22 cellular contexts compared by ENCODE assay signal in genomic region chr1:62903522-62903921, GRCh38.
A peak's percentile ranks its signal among the peaks of the same experiment; 100 is the strongest.
DNase-seq lines count a peak whose midpoint lies in the region; ATAC-seq, FAIRE-seq and TF ChIP-seq lines count a peak whose summit lies in the region.
"Had no signal": no experiment of that assay in that cellular context is flagged by ENCODE, and none has a peak within 500 bp of the region (broad histone marks: within the 10 kb centered on the region; RNA-seq: fewer than 3 reads in every experiment).

No MANE protein-coding gene starts in this region.

- H3K27me3 ChIP-seq in HepG2 (ENCODE audit: control insufficient read depth in 1 of 2, insufficient read depth in 2 of 2, low read length in 2 of 2) = peaks cover 0 to 3% of the 10 kb centered on the region in 2 experiments; a peak in 2 of 5 replicates
- no peaks in the 10 kb centered on the region for H3K27me3 ChIP-seq in right lobe of liver
- H3K27me3 ChIP-seq: BE2C; BLaER1 treated with 17β-estradiol and CSF1 and Interleukin-3, amounts not matched to agents 10 nM and 100 nM had no signal

- no peak for TF ChIP-seq POLR2A in HepG2 (IDR thresholded peaks at IDR 0.05; ENCODE audit: insufficient read depth in 1 of 2, low read depth in 2 of 2, low read length in 2 of 2)
- TF ChIP-seq POLR2A in right lobe of liver (IDR thresholded peaks at IDR 0.05) = no peak

- H2AFZ ChIP-seq in HepG2 (ENCODE audit: low read length) = no peak overlapping the region
- H2AFZ ChIP-seq: GM23338 had no signal

- no peaks in the 10 kb centered on the region for H3K36me3 ChIP-seq in HepG2 (replicated peaks in 1 of 2; ENCODE audit: control insufficient read depth in 1 of 2, insufficient read depth in 2 of 2, low read length in 2 of 2)
- H3K36me3 ChIP-seq in right lobe of liver = no peaks in the 10 kb centered on the region
- H3K36me3 ChIP-seq: BE2C; BLaER1 treated with 17β-estradiol and CSF1 and Interleukin-3, amounts not matched to agents 10 nM and 100 nM had no signal

- TF ChIP-seq EP300 in HepG2 (IDR thresholded peaks at IDR 0.05; ENCODE audit: low read depth in 2 of 2, low read length in 2 of 2) (no peak), HepG2 (CRISPR knock-in tag; IDR thresholded peaks at IDR 0.05; ENCODE audit: borderline replicate concordance) (no peak)

- peak; percentile 57; the same call in 1 of the 3 replicates for ATAC-seq in HepG2
- no peak for ATAC-seq in right lobe of liver
- no peak for ATAC-seq in activated T-cell treated with anti-CD3 and anti-CD28 coated beads, Interleukin-2, amount 50 U/mL, for 72 hours (replicated peaks in 1 of 2)
- ATAC-seq: GM12878, GM23338, HCT116 had no signal

- FAIRE-seq in HepG2 (lab: Jason Lieb, UNC) = no peak
- FAIRE-seq: A204.1, D721Med, GM12878 had no signal

- no peaks in the 10 kb centered on the region for H3K9me3 ChIP-seq in HepG2 (ENCODE audit: low read length)
- no peaks in the 10 kb centered on the region for H3K9me3 ChIP-seq in right lobe of liver
- H3K9me3 ChIP-seq: BE2C; BLaER1 treated with 17β-estradiol and CSF1 and Interleukin-3, amounts not matched to agents 10 nM and 100 nM had no signal

- H3K4me1 ChIP-seq in HepG2 (ENCODE audit: insufficient read depth, low read length) (peaks cover 11% of the 10 kb centered on the region), right lobe of liver (no peaks in the 10 kb centered on the region)
- H3K4me1 ChIP-seq: BE2C; BLaER1 treated with 17β-estradiol and CSF1 and Interleukin-3, amounts not matched to agents 10 nM and 100 nM had no signal

- BruUV-seq in HepG2 (replicated peaks; lab: Mats Ljungman, UMichigan) = no TSS peak

- H3K4me2 ChIP-seq in HepG2 (ENCODE audit: low read depth, low read length) = peak overlapping the region; percentile 41
- H3K4me2 ChIP-seq: BLaER1 treated with 17β-estradiol and CSF1 and Interleukin-3, amounts not matched to agents 10 nM and 100 nM; GM23338 had no signal

- in situ Hi-C loops in HepG2 (cut with HindIII; ENCODE audit: extremely low pct_ligation_motif_present, low pct_unique_long_range_greater_than_20kb) = loop anchor here (10.0 kb wide), 1 partner anchor 59 kb away; no protein-coding TSS in a partner anchor

- POLR2A ChIA-PET in HepG2 (lab: Yijun Ruan, JAX) = no interaction called here

- CTCF ChIA-PET in HepG2 (lab: Yijun Ruan, JAX; ENCODE audit: low intra/inter-chr PET ratio, low total read pairs) = no interaction called here

- no peak for TF ChIP-seq RAD21 in HepG2 (CRISPR knock-in tag; IDR thresholded peaks at IDR 0.05)

- no peaks in the 10 kb centered on the region for H3K9me3 Mint-ChIP-seq in activated T-cell treated with anti-CD3 and anti-CD28 coated beads, Interleukin-2, amount 50 U/mL, for 72 hours
- H3K9me3 Mint-ChIP-seq: CD14-positive monocyte; CD4-positive, alpha-beta T cell; CD8-positive, alpha-beta memory T cell; GM23338; H9 had no signal

- H4K20me1 ChIP-seq in HepG2 (ENCODE audit: insufficient read depth, low read length) = no peaks in the 10 kb centered on the region
- H4K20me1 ChIP-seq: BLaER1 treated with 17β-estradiol and CSF1 and Interleukin-3, amounts not matched to agents 10 nM and 100 nM had no signal

- no peak overlapping the region for H3K27ac Mint-ChIP-seq in activated T-cell treated with anti-CD3 and anti-CD28 coated beads, Interleukin-2, amount 50 U/mL, for 72 hours
- H3K27ac Mint-ChIP-seq: CD14-positive monocyte; CD4-positive, alpha-beta T cell; CD8-positive, alpha-beta memory T cell; GM23338 had no signal

- TF ChIP-seq CTCF in HepG2 (CRISPR knock-in tag; IDR thresholded peaks at IDR 0.05) (no peak), right lobe of liver (IDR thresholded peaks at IDR 0.05) (no peak)

- DNase-seq in HepG2 (ENCODE audit: low spot score) = no peak
- DNase-seq in right lobe of liver = no peak
- DNase-seq in NCI-H69 (lab: John Stamatoyannopoulos, UW) = peak; percentile 23
- peak; percentile 5 for DNase-seq in left kidney (ENCODE audit: low read depth, low spot score)
- no peak for DNase-seq in amniotic stem cell (lab: John Stamatoyannopoulos, UW)
- no peak for DNase-seq in activated T-cell treated with anti-CD3 and anti-CD28 coated beads, Interleukin-2, amount 50 U/mL, for 72 hours
- no peak for DNase-seq in NK-92 (lab: John Stamatoyannopoulos, UW; ENCODE audit: unreplicated experiment)
- DNase-seq: BE2C; CD4-positive, alpha-beta T cell; CD8-positive, alpha-beta memory T cell; DMS 273 treated with DMSO at 0.1 percent for 48 hours; EL; GDM1; H9 had no signal

- intact Hi-C loops in HepG2 (cut with micrococcal nuclease; ENCODE audit: unreplicated experiment) (no loop called here), right lobe of liver (cut with DNase I) (no loop called here)

- H3K9ac ChIP-seq in HepG2 (ENCODE audit: insufficient read depth, low read depth, low read length) = no peak overlapping the region
- H3K9ac ChIP-seq: BLaER1 treated with 17β-estradiol and CSF1 and Interleukin-3, amounts not matched to agents 10 nM and 100 nM had no signal

- no peak overlapping the region for H3K4me3 Mint-ChIP-seq in activated T-cell treated with anti-CD3 and anti-CD28 coated beads, Interleukin-2, amount 50 U/mL, for 72 hours
- H3K4me3 Mint-ChIP-seq: CD14-positive monocyte; CD4-positive, alpha-beta T cell; CD8-positive, alpha-beta memory T cell; GM23338; H9 had no signal

- H3K4me3 ChIP-seq in HepG2 (replicated peaks in 1 of 3; ENCODE audit: insufficient read depth in 1 of 3, low read depth in 2 of 3, low read length in 3 of 3) = no peak overlapping the region
- H3K4me3 ChIP-seq in right lobe of liver = no peak overlapping the region
- H3K4me3 ChIP-seq: BLaER1 treated with 17β-estradiol and CSF1 and Interleukin-3, amounts not matched to agents 10 nM and 100 nM; GM12878; GM23338 had no signal

- H3K4me1 Mint-ChIP-seq in activated T-cell treated with anti-CD3 and anti-CD28 coated beads, Interleukin-2, amount 50 U/mL, for 72 hours (ENCODE audit: low read depth) = peaks cover 5% of the 10 kb centered on the region
- H3K4me1 Mint-ChIP-seq: CD14-positive monocyte had no signal

- no peaks in the 10 kb centered on the region for H3K79me2 ChIP-seq in HepG2 (ENCODE audit: insufficient read depth, low read length)

- H3K36me3 Mint-ChIP-seq in activated T-cell treated with anti-CD3 and anti-CD28 coated beads, Interleukin-2, amount 50 U/mL, for 72 hours (ENCODE audit: insufficient read depth in 2 of 2) = no peaks in the 10 kb centered on the region
- H3K36me3 Mint-ChIP-seq: CD14-positive monocyte; CD8-positive, alpha-beta memory T cell had no signal

- no peak overlapping the region for H3K27ac ChIP-seq in HepG2 (ENCODE audit: extremely low read length, insufficient read depth, low read length)
- H3K27ac ChIP-seq in right lobe of liver = no peak overlapping the region
- H3K27ac ChIP-seq: 22Rv1; BLaER1 treated with 17β-estradiol and CSF1 and Interleukin-3, amounts not matched to agents 10 nM and 100 nM had no signal

- WGBS in HepG2 (ENCODE audit: low lambda C conversion rate) = 39% methylated on average over 12 of the region's 12 CpGs
- 77% methylated on average over 12 of the region's 12 CpGs for WGBS in right lobe of liver (ENCODE audit: insufficient coverage, low coverage, low lambda C conversion rate, missing lambda C conversion rate)

- no peaks in the 10 kb centered on the region for H3K27me3 Mint-ChIP-seq in activated T-cell treated with anti-CD3 and anti-CD28 coated beads, Interleukin-2, amount 50 U/mL, for 72 hours (ENCODE audit: low read depth)
- H3K27me3 Mint-ChIP-seq: CD4-positive, alpha-beta T cell had no signal

TF ChIP-seq in HepG2, 621 proteins besides CTCF, POLR2A, EP300 and RAD21:
- no peak for TF ChIP-seq TOPORS (CRISPR knock-in tag; IDR thresholded peaks at IDR 0.05)
- TF ChIP-seq KDM5B (CRISPR knock-in tag; IDR thresholded peaks at IDR 0.05; ENCODE audit: borderline replicate concordance) = no peak
- no peak for TF ChIP-seq ZNF484 (CRISPR knock-in tag; IDR thresholded peaks at IDR 0.05; ENCODE audit: borderline replicate concordance, low read depth)

Comparison
In these comparisons a context has a peak if more than half of its experiments do, and no peak if none do; other contexts are left out.
1. DNase-seq: peak in NCI-H69 (single experiment) and left kidney (single experiment); none in HepG2 (single experiment), right lobe of liver (0 of 3), amniotic stem cell (single experiment), activated T-cell treated with anti-CD3 and anti-CD28 coated beads, Interleukin-2, amount 50 U/mL, for 72 hours (0 of 2) and NK-92 (single experiment).